In genomic region chr7:32588657-32589056, GRCh38 we compare ENCODE assay signal across 9 cellular contexts.
DNase-seq lines count a peak whose midpoint lies in the region; ATAC-seq and TF ChIP-seq lines count a peak whose summit lies in the region.
"Had no signal": no experiment of that assay in that cellular context is flagged by ENCODE, and none has a peak within 500 bp of the region (broad histone marks: within the 10 kb centered on the region; RNA-seq: fewer than 3 reads in every experiment).

No MANE protein-coding gene starts in this region.

- intact Hi-C loops in esophagus squamous epithelium (cut with DNase I) = no loop called here

- H3K27me3 Mint-ChIP-seq in activated naive CD8-positive, alpha-beta T cell treated with anti-CD3 and anti-CD28 coated beads for 36 hours = no peaks in the 10 kb centered on the region

- no peaks in the 10 kb centered on the region for H3K9me3 ChIP-seq in SJCRH30 (replicated peaks)
- no peaks in the 10 kb centered on the region for H3K9me3 ChIP-seq in esophagus squamous epithelium
- H3K9me3 ChIP-seq: pancreas had no signal

- peaks cover 24% of the 10 kb centered on the region for H3K4me1 ChIP-seq in SJCRH30
- peaks cover 0 to 21% (median 9%) of the 10 kb centered on the region in 3 donors for H3K4me1 ChIP-seq in esophagus squamous epithelium

- H3K9me3 Mint-ChIP-seq in activated naive CD8-positive, alpha-beta T cell treated with anti-CD3 and anti-CD28 coated beads for 36 hours = no peaks in the 10 kb centered on the region

- TF ChIP-seq POLR2A in esophagus squamous epithelium (IDR thresholded peaks at IDR 0.05) = no peak

- H3K27ac ChIP-seq in SJCRH30 = no peak overlapping the region; the same call in 1 of the 2 replicates
- peak overlapping the region in 2 of 4 donors; percentile 45 to 72 for H3K27ac ChIP-seq in esophagus squamous epithelium
- H3K27ac ChIP-seq: pancreas had no signal

- peaks cover 29% of the 10 kb centered on the region for H3K36me3 ChIP-seq in SJCRH30
- peaks cover 0 to 53% (median 0%) of the 10 kb centered on the region in 3 donors for H3K36me3 ChIP-seq in esophagus squamous epithelium

- DNase-seq in activated naive CD8-positive, alpha-beta T cell treated with anti-CD3 and anti-CD28 coated beads for 36 hours = peak; percentile 28
- peak; percentile 31 to 89 for DNase-seq in lung microvascular endothelial cell (ENCODE audit: low read depth in 2 of 2)
- DNase-seq in SJCRH30 = no peak
- DNase-seq in NCI-H748 treated with DMSO at 0.1 percent for 48 hours (lab: John Stamatoyannopoulos, UW) = no peak
- no peak for DNase-seq in esophagus squamous epithelium (lab: John Stamatoyannopoulos, UW)
- DNase-seq: pancreas had no signal

- H3K4me3 Mint-ChIP-seq in activated naive CD8-positive, alpha-beta T cell treated with anti-CD3 and anti-CD28 coated beads for 36 hours = no peak overlapping the region

- peaks cover 25% of the 10 kb centered on the region for H3K4me1 Mint-ChIP-seq in activated naive CD8-positive, alpha-beta T cell treated with anti-CD3 and anti-CD28 coated beads for 36 hours

- peaks cover 10% of the 10 kb centered on the region for H3K36me3 Mint-ChIP-seq in activated naive CD8-positive, alpha-beta T cell treated with anti-CD3 and anti-CD28 coated beads for 36 hours

- H3K27me3 ChIP-seq in SJCRH30 (no peaks in the 10 kb centered on the region), esophagus squamous epithelium (no peaks in the 10 kb centered on the region)
- H3K27me3 ChIP-seq: pancreas had no signal

- peak overlapping the region; percentile 82 for H3K27ac Mint-ChIP-seq in activated naive CD8-positive, alpha-beta T cell treated with anti-CD3 and anti-CD28 coated beads for 36 hours

- no peak overlapping the region for H3K4me3 ChIP-seq in SJCRH30
- no peak overlapping the region for H3K4me3 ChIP-seq in esophagus squamous epithelium
- H3K4me3 ChIP-seq: pancreas had no signal

- TF ChIP-seq CTCF in esophagus squamous epithelium (IDR thresholded peaks at IDR 0.05) = no peak

- 22 to 45% methylated on average over 2 of the region's 2 CpGs for WGBS in esophagus squamous epithelium, 2 donors

- ATAC-seq in GM18873 (IDR thresholded peaks at IDR 0.05; ENCODE audit: low FRiP score, unreplicated experiment) (peak; percentile 55), HG03354 (IDR thresholded peaks at IDR 0.05; ENCODE audit: poor library complexity, severe bottlenecking, unreplicated experiment) (peak; percentile 55), GM18858 (IDR thresholded peaks at IDR 0.05; ENCODE audit: unreplicated experiment) (no peak)

Comparison
In these comparisons a context has a peak if more than half of its experiments do, and no peak if none do; other contexts are left out.
1. DNase-seq: peak in activated naive CD8-positive, alpha-beta T cell treated with anti-CD3 and anti-CD28 coated beads for 36 hours (single experiment) and lung microvascular endothelial cell (2 of 2); none in SJCRH30 (0 of 2), NCI-H748 treated with DMSO at 0.1 percent for 48 hours (single experiment) and esophagus squamous epithelium (single experiment).